17 cellular contexts compared by ENCODE assay signal in genomic region chr19:48496959-48497727, GRCh38. TPM values are rescaled to one million over a fixed set of nuclear protein-coding genes. Genes with fewer than 3 reads are reported as not detected.
"Had no signal": no experiment of that assay in that cellular context is flagged by ENCODE, and none has a peak within 500 bp of the region (broad histone marks: within the 10 kb centered on the region; RNA-seq: fewer than 3 reads in every experiment).

No MANE protein-coding gene starts in this region.

- H3K9me3 ChIP-seq: esophagus muscularis mucosa, psoas muscle, sigmoid colon, upper lobe of left lung had no signal

- DNase-seq: activated CD4-positive, alpha-beta T cell treated with anti-CD3 and anti-CD28 coated beads, Interleukin-2, amount 50 U/mL, for 1 hour; activated effector memory CD4-positive, alpha-beta T cell treated with Interleukin-2 at 50 U/mL for 16 hours; activated naive CD8-positive, alpha-beta T cell treated with anti-CD3 and anti-CD28 coated beads for 36 hours; activated T-cell treated with anti-CD3 and anti-CD28 coated beads, Interleukin-2, amount 50 U/mL, for 1 hour; brain microvascular endothelial cell; immature natural killer cell; left colon; psoas muscle; sigmoid colon; substantia nigra had no signal

- H3K27ac ChIP-seq: brain microvascular endothelial cell, esophagus muscularis mucosa, psoas muscle, sigmoid colon, upper lobe of left lung had no signal

- H3K36me3 ChIP-seq: brain microvascular endothelial cell, esophagus muscularis mucosa, sigmoid colon, upper lobe of left lung had no signal

- ATAC-seq: left colon; natural killer cell treated with Interleukin-12 subunit alpha and Interleukin-12 subunit beta and Interleukin-15 and Interleukin-18, amount 100 ng/mL, for 72 hours; psoas muscle had no signal

- H3K4me3 Mint-ChIP-seq: activated naive CD8-positive, alpha-beta T cell treated with anti-CD3 and anti-CD28 coated beads for 36 hours had no signal

- H3K4me3 ChIP-seq: psoas muscle, sigmoid colon had no signal

- H3K36me3 Mint-ChIP-seq: immature natural killer cell; natural killer cell treated with Interleukin-12 subunit alpha and Interleukin-12 subunit beta and Interleukin-15 and Interleukin-18, amount 100 ng/mL, for 72 hours had no signal

- H3K4me1 ChIP-seq: psoas muscle had no signal

- H3K27ac Mint-ChIP-seq: activated naive CD8-positive, alpha-beta T cell treated with anti-CD3 and anti-CD28 coated beads for 36 hours; memory B cell; natural killer cell treated with Interleukin-12 subunit alpha and Interleukin-12 subunit beta and Interleukin-15 and Interleukin-18, amount 100 ng/mL, for 72 hours had no signal

- H3K9me3 Mint-ChIP-seq: activated naive CD8-positive, alpha-beta T cell treated with anti-CD3 and anti-CD28 coated beads for 36 hours; immature natural killer cell; natural killer cell treated with Interleukin-12 subunit alpha and Interleukin-12 subunit beta and Interleukin-15 and Interleukin-18, amount 100 ng/mL, for 72 hours had no signal

RNA-seq across cellular contexts. Expression of gene LMTK3, which starts 14.5 kb away (rescaled TPM):
- polyA plus RNA-seq: immature natural killer cell had no signal

RNA-seq across cellular contexts. Expression of gene SULT2B1, which starts 54.8 kb away (rescaled TPM):
- total RNA-seq: activated CD8-positive, alpha-beta memory T cell treated with anti-CD3 and anti-CD28 coated beads for 36 hours; activated naive CD8-positive, alpha-beta T cell treated with anti-CD3 and anti-CD28 coated beads for 36 hours; fibroblast of villous mesenchyme; natural killer cell treated with Interleukin-12 subunit alpha and Interleukin-12 subunit beta and Interleukin-15 and Interleukin-18, amount 100 ng/mL, for 72 hours; omental fat pad; psoas muscle had no signal
- polyA plus RNA-seq: immature natural killer cell had no signal
